20 cellular contexts compared by ENCODE assay signal in genomic region chr1:229240532-229240931, GRCh38. TPM values are rescaled to one million over a fixed set of nuclear protein-coding genes. Genes with fewer than 3 reads are reported as not detected.
DNase-seq lines count a peak whose midpoint lies in the region; FAIRE-seq and TF ChIP-seq lines count a peak whose summit lies in the region.
"Had no signal": no experiment of that assay in that cellular context is flagged by ENCODE, and none has a peak within 500 bp of the region (broad histone marks: within the 10 kb centered on the region; RNA-seq: fewer than 3 reads in every experiment).

No MANE protein-coding gene starts in this region.

- H2BK5ac ChIP-seq in H1 (ENCODE audit: low read depth, low read length) (no peak overlapping the region), trophoblast cell (ENCODE audit: low read depth, low read length, poor library complexity) (no peak overlapping the region)

- H4K8ac ChIP-seq in H1 (ENCODE audit: extremely low read depth, insufficient read depth, low read length) (no peak overlapping the region; the same call in 1 of the 2 replicates), trophoblast cell (ENCODE audit: low read depth, low read length) (no peak overlapping the region)

- H3K79me2 ChIP-seq in H1 (ENCODE audit: control insufficient read depth in 1 of 2, insufficient read depth in 2 of 2, low read length in 2 of 2), result no peaks in the 10 kb centered on the region
- H3K79me2 ChIP-seq in trophoblast cell (ENCODE audit: control insufficient read depth, insufficient read depth, low read length, poor library complexity), result no peaks in the 10 kb centered on the region
- no peaks in the 10 kb centered on the region for H3K79me2 ChIP-seq in neural progenitor cell (ENCODE audit: low read depth)

- no peak overlapping the region for H2BK20ac ChIP-seq in H1 (ENCODE audit: low read length)

- H3K36me3 Mint-ChIP-seq in neural progenitor cell, result no peaks in the 10 kb centered on the region
- H3K36me3 Mint-ChIP-seq: CD4-positive, CD25-positive, alpha-beta regulatory T cell had no signal

- peaks cover 30% of the 10 kb centered on the region for H3K9me3 Mint-ChIP-seq in neural progenitor cell

- H2BK12ac ChIP-seq in H1 (ENCODE audit: low read depth, low read length) (no peak overlapping the region), trophoblast cell (ENCODE audit: low read length) (peak overlapping the region; percentile 13)

- no peak overlapping the region for H3K4me2 ChIP-seq in H1 (ENCODE audit: insufficient read depth in 1 of 2, low read depth in 2 of 2, low read length in 2 of 2)
- no peak overlapping the region for H3K4me2 ChIP-seq in trophoblast cell (ENCODE audit: low read length)
- no peak overlapping the region for H3K4me2 ChIP-seq in neural progenitor cell

- H3K36me3 ChIP-seq in H1 (ENCODE audit: control insufficient read depth in 2 of 4, insufficient read depth in 4 of 4, low read length in 3 of 4) (no peaks in the 10 kb centered on the region), trophoblast cell (ENCODE audit: control insufficient read depth in 1 of 2, insufficient read depth in 2 of 2, low read length in 2 of 2) (no peaks in the 10 kb centered on the region), esophagus muscularis mucosa (no peaks in the 10 kb centered on the region), neural progenitor cell (no peaks in the 10 kb centered on the region)
- H3K36me3 ChIP-seq: BE2C had no signal

- H3K27ac Mint-ChIP-seq in neural progenitor cell, result no peak overlapping the region
- H3K27ac Mint-ChIP-seq: CD4-positive, CD25-positive, alpha-beta regulatory T cell; CD8-positive, alpha-beta memory T cell; H9 had no signal

- H2AFZ ChIP-seq in H1 (ENCODE audit: low read length) (no peak overlapping the region), trophoblast cell (ENCODE audit: insufficient read depth, low read length, poor library complexity) (no peak overlapping the region), neural progenitor cell (replicated peaks) (no peak overlapping the region)

- no peaks in the 10 kb centered on the region for H3K23me2 ChIP-seq in H1 (ENCODE audit: low read depth, low read length)

- no peaks in the 10 kb centered on the region for H3K27me3 ChIP-seq in H1 (replicated peaks in 1 of 4; ENCODE audit: control insufficient read depth in 3 of 4, extremely low read depth in 1 of 4, insufficient read depth in 3 of 4, low read length in 3 of 4)
- H3K27me3 ChIP-seq in trophoblast cell (ENCODE audit: insufficient read depth, low read length), result no peaks in the 10 kb centered on the region
- H3K27me3 ChIP-seq in esophagus muscularis mucosa, result no peaks in the 10 kb centered on the region
- no peaks in the 10 kb centered on the region for H3K27me3 ChIP-seq in neural progenitor cell
- H3K27me3 ChIP-seq: BE2C had no signal

- intact Hi-C loops in esophagus muscularis mucosa (cut with DNase I) (no loop called here), head of caudate nucleus (cut with DNase I) (no loop called here)

- no peak overlapping the region for H3K14ac ChIP-seq in H1 (ENCODE audit: insufficient read length)
- H3K14ac ChIP-seq in trophoblast cell (ENCODE audit: low read length), result no peak overlapping the region

- H3K4me1 ChIP-seq in H1 (replicated peaks in 1 of 4; ENCODE audit: control insufficient read depth in 3 of 4, insufficient read depth in 4 of 4, low read length in 3 of 4) (peaks cover 0 to 5% (median 1%) of the 10 kb centered on the region in 4 experiments; a peak in 1 of 7 replicates), trophoblast cell (ENCODE audit: control insufficient read depth in 1 of 2, insufficient read depth in 2 of 2, low read length in 2 of 2) (peaks cover 3 to 6% of the 10 kb centered on the region in 2 experiments), esophagus muscularis mucosa (peaks cover 0 to 10% (median 0%) of the 10 kb centered on the region in 4 donors), neural progenitor cell (peaks cover 6% of the 10 kb centered on the region)
- H3K4me1 ChIP-seq: BE2C had no signal

- peaks cover 4% of the 10 kb centered on the region for H3K4me1 Mint-ChIP-seq in neural progenitor cell
- H3K4me1 Mint-ChIP-seq: CD4-positive, CD25-positive, alpha-beta regulatory T cell; CD8-positive, alpha-beta memory T cell had no signal

- peak overlapping the region; percentile 94 for H3K27ac ChIP-seq in caudate nucleus (ENCODE audit: low read depth, low read length)
- no peak overlapping the region for H3K27ac ChIP-seq in H1 (ENCODE audit: low read depth, low read length)
- H3K27ac ChIP-seq in trophoblast cell (ENCODE audit: low read depth, low read length), result no peak overlapping the region
- no peak overlapping the region for H3K27ac ChIP-seq in esophagus muscularis mucosa (replicated peaks in 1 of 4)
- no peak overlapping the region for H3K27ac ChIP-seq in neural progenitor cell

- H3K9ac ChIP-seq in H1 (replicated peaks in 1 of 4; ENCODE audit: extremely low read depth in 1 of 4, low read depth in 3 of 4, low read length in 3 of 4), result no peak overlapping the region
- no peak overlapping the region for H3K9ac ChIP-seq in trophoblast cell (ENCODE audit: low read length)
- no peak overlapping the region for H3K9ac ChIP-seq in neural progenitor cell

- H4K20me1 ChIP-seq in H1 (replicated peaks in 1 of 2; ENCODE audit: control insufficient read depth in 1 of 2, insufficient read depth in 2 of 2, low read length in 2 of 2) (no peaks in the 10 kb centered on the region), neural progenitor cell (ENCODE audit: low read depth) (no peaks in the 10 kb centered on the region)

- 92% methylated on average over 3 of the region's 3 CpGs; no CpG with 5 or more reads in 1 of the 2 experiments for WGBS in H1 (ENCODE audit: extremely low coverage in 1 of 2, insufficient coverage in 1 of 2, insufficient read length in 1 of 2, insufficient replicate concordance in 2 of 2, low coverage in 1 of 2, low lambda C conversion rate in 2 of 2, missing lambda C conversion rate in 1 of 2), 2 experiments
- no CpG with 5 or more reads among the region's 3 CpGs for WGBS in trophoblast cell (ENCODE audit: extremely low coverage, insufficient coverage, insufficient read length)
- 82% methylated on average over 2 of the region's 3 CpGs for WGBS in esophagus muscularis mucosa

- no peak for TF ChIP-seq RAD21 in H1 (IDR thresholded peaks at IDR 0.05 in 1 of 2, conservative IDR thresholded peaks at IDR 0.05 in 1 of 2; ENCODE audit: low read depth in 2 of 2, low read length in 2 of 2)

- H3K56ac ChIP-seq in H1 (replicated peaks; ENCODE audit: insufficient read length, low read depth, low read length), result no peak overlapping the region

- H3K4me3 Mint-ChIP-seq in neural progenitor cell, result no peak overlapping the region
- H3K4me3 Mint-ChIP-seq: CD4-positive, CD25-positive, alpha-beta regulatory T cell; CD8-positive, alpha-beta memory T cell; H9 had no signal

- TF ChIP-seq EP300 in H1 (IDR thresholded peaks at IDR 0.05; ENCODE audit: borderline replicate concordance in 1 of 2, low read depth in 2 of 2, low read length in 2 of 2) (no peak), esophagus muscularis mucosa (IDR thresholded peaks at IDR 0.05) (no peak)

- H3K27me3 Mint-ChIP-seq in neural progenitor cell (ENCODE audit: insufficient read depth, low read depth), result peaks cover 3% of the 10 kb centered on the region

- DNase-seq in caudate nucleus (lab: John Stamatoyannopoulos, UW), result no peak
- no peak for DNase-seq in H1 (ENCODE audit: low read depth in 1 of 2, low spot score in 2 of 2)
- DNase-seq in trophoblast cell, result no peak
- no peak for DNase-seq in esophagus muscularis mucosa (ENCODE audit: extremely low spot score)
- DNase-seq in neural progenitor cell (ENCODE audit: low spot score), result no peak
- no peak for DNase-seq in head of caudate nucleus
- DNase-seq: ACHN; BE2C; C1 segment of cervical spinal cord; CD4-positive, CD25-positive, alpha-beta regulatory T cell; CD8-positive, alpha-beta memory T cell; COR-L47; DMS 273 treated with DMSO at 0.1 percent for 48 hours; DMS53; DND-41; EL; GOT3; H9 had no signal

- H2BK15ac ChIP-seq in H1 (ENCODE audit: low read length), result no peak overlapping the region

- H3K4me3 ChIP-seq in H1 (ENCODE audit: extremely low read depth in 1 of 4, insufficient read depth in 2 of 4, low read depth in 3 of 4, low read length in 4 of 4) (no peak overlapping the region), trophoblast cell (ENCODE audit: low read depth, low read length) (no peak overlapping the region), esophagus muscularis mucosa (no peak overlapping the region), neural progenitor cell (no peak overlapping the region)
- H3K4me3 ChIP-seq: GM12878 had no signal

- FAIRE-seq in H1 (lab: Jason Lieb, UNC), result no peak
- FAIRE-seq: A204.1, GM12878 had no signal

- H3K9me3 ChIP-seq in H1 (ENCODE audit: insufficient read depth in 2 of 2, low read depth in 1 of 2, low read length in 1 of 2) (0 out of 4 replicates have a peak, but pooled peaks cover 0 to 3% of the 10 kb centered on the region in 2 experiments), trophoblast cell (ENCODE audit: insufficient read depth, low read depth, low read length) (peaks cover 2% of the 10 kb centered on the region), esophagus muscularis mucosa (peaks cover 0 to 20% (median 12%) of the 10 kb centered on the region in 4 donors), neural progenitor cell (ENCODE audit: low read depth) (peaks cover 6% of the 10 kb centered on the region)
- H3K9me3 ChIP-seq: BE2C had no signal

- peak overlapping the region; percentile 38 for H3K4ac ChIP-seq in H1 (replicated peaks; ENCODE audit: insufficient read length, low read depth, low read length)
- H3K4ac ChIP-seq in trophoblast cell (ENCODE audit: low read depth, low read length), result no peak overlapping the region

- H4K91ac ChIP-seq in H1 (replicated peaks; ENCODE audit: insufficient read length, low read length) (no peak overlapping the region), trophoblast cell (ENCODE audit: low read depth, low read length) (no peak overlapping the region)

- TF ChIP-seq POLR2A in H1 (IDR thresholded peaks at IDR 0.05; ENCODE audit: control extremely low read depth in 1 of 2, low read depth in 2 of 2, low read length in 2 of 2) (no peak), esophagus muscularis mucosa (IDR thresholded peaks at IDR 0.05; ENCODE audit: low read depth) (no peak)

- H4K5ac ChIP-seq in H1 (ENCODE audit: insufficient read length, low read depth, low read length), result no peak overlapping the region

- POLR2A ChIA-PET in H1 (lab: Charles Lee; ENCODE audit: partially characterized antibody), result no interaction called here

- CTCF ChIA-PET in H1 (lab: Charles Lee; ENCODE audit: partially characterized antibody), result interaction anchor here (2.2 kb wide), 1 partner anchor 13 kb away, joined by 9 read pairs; no protein-coding TSS in a partner anchor

- H3F3A ChIP-seq in neural progenitor cell (ENCODE audit: low read depth), result no peaks in the 10 kb centered on the region

- H2AK5ac ChIP-seq in H1 (ENCODE audit: low read depth, low read length), result no peak overlapping the region
- H2AK5ac ChIP-seq in trophoblast cell (ENCODE audit: low read length), result no peak overlapping the region

- H3K18ac ChIP-seq in H1 (ENCODE audit: extremely low read depth, low read length) (no peak overlapping the region), trophoblast cell (ENCODE audit: low read length) (no peak overlapping the region)

- H2BK120ac ChIP-seq in H1 (replicated peaks; ENCODE audit: low read depth, low read length), result no peak overlapping the region
- H2BK120ac ChIP-seq in trophoblast cell (ENCODE audit: insufficient read depth, low read length, poor library complexity), result no peak overlapping the region

- H3K79me1 ChIP-seq in H1 (ENCODE audit: low read depth, low read length) (no peaks in the 10 kb centered on the region), trophoblast cell (ENCODE audit: low read length) (peaks cover 4% of the 10 kb centered on the region)

- no peak overlapping the region for H4K12ac ChIP-seq in trophoblast cell (ENCODE audit: low read depth, low read length)

- H3K23ac ChIP-seq in H1 (ENCODE audit: insufficient read length) (no peak overlapping the region), trophoblast cell (ENCODE audit: low read length) (no peak overlapping the region)

- TF ChIP-seq CTCF in H1 (IDR thresholded peaks at IDR 0.05; ENCODE audit: control extremely low read depth in 1 of 3, insufficient read depth in 1 of 3, low read depth in 1 of 3, low read length in 3 of 3) (no peak), esophagus muscularis mucosa (IDR thresholded peaks at IDR 0.05) (no peak), neural progenitor cell (IDR thresholded peaks at IDR 0.05) (no peak)

RNA-seq across cellular contexts. Expression of gene RAB4A, which starts 30.4 kb away (rescaled TPM):
- 68.8 and 73.4 TPM in 2 replicates for total RNA-seq in H1 (2021; fragmentation: NEBNext Ultra II Directional; extraction: Animal tissue kit (Norgen Biotek cat#: 25700))
- 13.3 and 16.7 TPM in 2 replicates for polyA plus RNA-seq in H1 (2011; rRNA removed)
- 30.0 TPM for polyA plus RNA-seq in H1 (2011; cell fraction: cytosol; rRNA removed)
- 12.3 TPM for polyA plus RNA-seq in H1 (2011; cell fraction: nucleus; rRNA removed)
- polyA plus RNA-seq in H1 (2012, experiment 1 of 2), result 34.1 to 42.5 TPM (median 36.4 TPM) in 4 replicates
- polyA plus RNA-seq in H1 (2012, experiment 2 of 2), result 26.9 TPM
- 20.3 TPM for polyA plus RNA-seq in H1 (2013, experiment 1 of 2)
- 21.3 TPM for polyA plus RNA-seq in H1 (2013, experiment 2 of 2)
- polyA minus RNA-seq in H1 (2011; rRNA and poly(A)+ RNA removed), result 5.7 and 6.6 TPM in 2 replicates
- 11.6 TPM for polyA minus RNA-seq in H1 (2011; cell fraction: cytosol; rRNA and poly(A)+ RNA removed)
- polyA minus RNA-seq in H1 (2011; cell fraction: nucleus; rRNA and poly(A)+ RNA removed), result 19.8 TPM
- polyA plus RNA-seq in trophoblast cell (2013), result 22.0 and 24.9 TPM in 2 replicates
- total RNA-seq in esophagus muscularis mucosa (100 to 1,000 TPM in 3 of 4 donors, 10 to 100 TPM in 1; 94.9 to 129 (median 108) TPM), neural progenitor cell (ENCODE audit: low replicate concordance) (44.1 and 48.3 TPM in 2 replicates)
